Comparison of ENCODE assay signal across 24 cellular contexts in the genomic region with DNA sequence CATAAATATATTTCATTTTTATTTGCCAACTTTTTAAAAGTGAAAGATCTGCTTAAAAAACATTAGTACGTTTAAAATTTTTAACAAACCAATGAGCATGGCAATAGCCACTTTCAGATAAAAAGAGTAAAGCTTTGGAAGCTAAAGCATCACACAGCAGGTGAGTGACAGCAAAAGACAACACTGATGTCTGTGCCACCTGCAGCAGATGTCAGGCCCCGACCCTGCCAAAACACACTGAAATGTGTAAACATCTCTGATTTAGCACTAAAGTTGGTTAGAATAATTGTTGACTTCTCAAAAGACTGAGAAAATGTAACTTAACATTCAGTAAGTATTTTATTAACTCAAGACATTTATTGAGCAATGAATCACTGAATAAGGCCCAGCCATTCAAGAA.
"Had no signal": no experiment of that assay in that cellular context is flagged by ENCODE, and none has a peak within 500 bp of the region (broad histone marks: within the 10 kb centered on the region; RNA-seq: fewer than 3 reads in every experiment).

No MANE protein-coding gene starts in this region.

- H3K36me3 ChIP-seq: MG63, SJSA1 had no signal

- DNase-seq: IMR-90; Karpas-422; KG1; MG63; NCI-H1092; NCI-H1105 treated with DMSO at 0.1 percent for 48 hours; NCI-H1417 treated with DMSO at 0.1 percent for 48 hours; NCI-H146; NCI-H1694 treated with DMSO at 0.1 percent for 48 hours; NCI-H1930; NCI-H2081 treated with DMSO at 0.1 percent for 48 hours; NCI-H2171 treated with DMSO at 0.1 percent for 48 hours; NCI-H446; NCI-H510A; NCI-H524 treated with DMSO at 0.1 percent for 48 hours; NCI-H69; NK-92 treated with Interleukin-12 subunit alpha and Interleukin-12 subunit beta, amount 100 ng/mL, for 24 hours; PC-3; SIG-M5; SW 1271; T-cell had no signal

- H3K9me3 ChIP-seq: MG63, SJSA1 had no signal

- H3K27ac ChIP-seq: RWPE1, SJSA1, SK-N-MC had no signal

- H3K4me3 ChIP-seq: MG63, SJSA1, SK-N-MC had no signal

- H3K27me3 ChIP-seq: MG63, SJSA1 had no signal
